Comparison of ENCODE assay signal across 11 cellular contexts in the genomic region with DNA sequence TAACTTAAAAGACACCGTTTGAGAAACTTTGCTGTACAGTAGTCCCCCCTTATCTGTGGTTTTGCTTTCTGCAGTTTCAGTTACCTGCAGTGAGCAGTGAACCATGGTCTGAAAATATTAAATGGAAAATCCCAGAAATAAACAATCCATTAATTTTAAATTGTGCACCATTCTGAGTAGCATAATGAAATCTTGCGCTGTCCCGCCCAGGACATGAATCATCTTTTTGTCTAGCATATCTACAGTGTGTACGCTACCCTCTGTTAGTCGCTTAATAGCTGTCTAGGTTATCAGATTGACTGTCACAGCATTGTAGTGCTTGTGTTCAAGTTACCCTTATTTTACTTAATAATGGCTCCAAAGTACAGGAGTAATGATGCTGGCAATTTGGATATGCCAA. TPM values are rescaled to one million over a fixed set of nuclear protein-coding genes. Genes with fewer than 3 reads are reported as not detected.
DNase-seq lines count a peak whose midpoint lies in the region; ATAC-seq, FAIRE-seq and TF ChIP-seq lines count a peak whose summit lies in the region.
"Had no signal": no experiment of that assay in that cellular context is flagged by ENCODE, and none has a peak within 500 bp of the region (broad histone marks: within the 10 kb centered on the region; RNA-seq: fewer than 3 reads in every experiment).

No MANE protein-coding gene starts in this region.

- no peaks in the 10 kb centered on the region for H3K27me3 ChIP-seq in A673 (replicated peaks; ENCODE audit: insufficient read depth, low read depth, low read length, poor library complexity)
- H3K27me3 ChIP-seq: dorsolateral prefrontal cortex had no signal

- BruUV-seq in A673 (replicated peaks; lab: Mats Ljungman, UMichigan): no TSS peak

- CTCF ChIA-PET in A673 (lab: Charles Lee): no interaction called here
- CTCF ChIA-PET in activated CD8-positive, alpha-beta T cell treated with anti-CD3 and anti-CD28 coated beads, Interleukin-2, amount 10 ng/mL, durations not matched to agents 7 days and 5 days (lab: Charles Lee): interaction anchor here (2.1 to 9.0 kb wide), 2 partner anchors 7 to 36 kb away, joined by 5 to 97 read pairs; no protein-coding TSS in a partner anchor

- no peaks in the 10 kb centered on the region for H3K27me3 Mint-ChIP-seq in activated CD8-positive, alpha-beta T cell treated with anti-CD3 and anti-CD28 coated beads, Interleukin-2, amount 10 ng/mL, durations not matched to agents 7 days and 5 days (ENCODE audit: low read depth)

- peak; percentile 79 for FAIRE-seq in GM19239 (lab: Jason Lieb, UNC)
- FAIRE-seq: RCC 7860 had no signal

- peak overlapping the region; percentile 79 for H3K27ac Mint-ChIP-seq in activated CD8-positive, alpha-beta T cell treated with anti-CD3 and anti-CD28 coated beads, Interleukin-2, amount 10 ng/mL, durations not matched to agents 7 days and 5 days

- H3K4me1 Mint-ChIP-seq in activated CD8-positive, alpha-beta T cell treated with anti-CD3 and anti-CD28 coated beads, Interleukin-2, amount 10 ng/mL, durations not matched to agents 7 days and 5 days (ENCODE audit: low read depth): peaks cover 84% of the 10 kb centered on the region

- no peak for TF ChIP-seq CTCF in A673 (conservative IDR thresholded peaks at IDR 0.05; ENCODE audit: low read depth, low read length)

- H3K4me1 ChIP-seq in A673 (ENCODE audit: insufficient read depth, low read length, poor library complexity, severe bottlenecking): peaks cover 42% of the 10 kb centered on the region

- DNase-seq in A673 (ENCODE audit: low spot score) (peak; percentile 8), GM19239 (ENCODE audit: insufficient read length, low spot score) (no peak), kidney tubule cell (ENCODE audit: low spot score) (peak; percentile 17), posterior vena cava (ENCODE audit: low spot score) (no peak), NCI-H2196 treated with DMSO at 0.1 percent for 48 hours (lab: John Stamatoyannopoulos, UW; ENCODE audit: unreplicated experiment) (no peak), putamen (ENCODE audit: low spot score) (no peak), NCI-H2081 (lab: John Stamatoyannopoulos, UW) (no peak)
- peak; percentile 21 for DNase-seq in activated CD8-positive, alpha-beta T cell treated with anti-CD3 and anti-CD28 coated beads, Interleukin-2, amount 10 ng/mL, durations not matched to agents 7 days and 5 days
- DNase-seq: dorsolateral prefrontal cortex, NCI-H1048 had no signal

- no peaks in the 10 kb centered on the region for H3K9me3 ChIP-seq in A673 (ENCODE audit: low read depth, low read length, poor library complexity, severe bottlenecking)

- H3K4me3 ChIP-seq in A673 (ENCODE audit: low read depth, low read length, poor library complexity, severe bottlenecking): no peak overlapping the region
- H3K4me3 ChIP-seq: dorsolateral prefrontal cortex had no signal

- POLR2A ChIA-PET in A673 (lab: Charles Lee; ENCODE audit: low non-redundant PET): no interaction called here
- POLR2A ChIA-PET in activated CD8-positive, alpha-beta T cell treated with anti-CD3 and anti-CD28 coated beads, Interleukin-2, amount 10 ng/mL, durations not matched to agents 7 days and 5 days (lab: Charles Lee): no interaction called here

- peaks cover 99% of the 10 kb centered on the region for H3K36me3 Mint-ChIP-seq in activated CD8-positive, alpha-beta T cell treated with anti-CD3 and anti-CD28 coated beads, Interleukin-2, amount 10 ng/mL, durations not matched to agents 7 days and 5 days (ENCODE audit: low read depth)

- peak overlapping the region; percentile 62 for H3K4me3 Mint-ChIP-seq in activated CD8-positive, alpha-beta T cell treated with anti-CD3 and anti-CD28 coated beads, Interleukin-2, amount 10 ng/mL, durations not matched to agents 7 days and 5 days

- no peaks in the 10 kb centered on the region for H3K9me3 Mint-ChIP-seq in activated CD8-positive, alpha-beta T cell treated with anti-CD3 and anti-CD28 coated beads, Interleukin-2, amount 10 ng/mL, durations not matched to agents 7 days and 5 days (ENCODE audit: insufficient read depth)

- peaks cover 27% of the 10 kb centered on the region for H3K36me3 ChIP-seq in A673 (ENCODE audit: insufficient read depth, low read length, poor library complexity, severe bottlenecking)

- intact Hi-C loops in A673 (cut with micrococcal nuclease; ENCODE audit: unreplicated experiment): no loop called here
- intact Hi-C loops in posterior vena cava (cut with DNase I): no loop called here

- peak; percentile 35 for ATAC-seq in activated CD8-positive, alpha-beta T cell treated with anti-CD3 and anti-CD28 coated beads, Interleukin-2, amount 10 ng/mL, durations not matched to agents 7 days and 5 days

- peak overlapping the region; percentile 18 for H3K27ac ChIP-seq in A673 (ENCODE audit: low read depth, low read length, poor library complexity, severe bottlenecking)

RNA-seq across cellular contexts. Expression of a gene that starts 6.1 kb away (rescaled TPM):
- total RNA-seq in A673 (2021) (241 and 291 TPM in 2 replicates), posterior vena cava (100 to 1,000 TPM; 258 to 291 TPM)
- total RNA-seq in activated CD8-positive, alpha-beta T cell treated with anti-CD3 and anti-CD28 coated beads, Interleukin-2, amount 10 ng/mL, durations not matched to agents 7 days and 5 days: 100 to 1,000 TPM; 821 to 844 TPM

RNA-seq across cellular contexts. Expression of a gene that starts 37.8 kb away (rescaled TPM):
- total RNA-seq in A673 (2021) (0.30 and 0.46 TPM in 2 replicates), posterior vena cava (1 to 10 TPM; 1.2 to 4.2 TPM)
- total RNA-seq in activated CD8-positive, alpha-beta T cell treated with anti-CD3 and anti-CD28 coated beads, Interleukin-2, amount 10 ng/mL, durations not matched to agents 7 days and 5 days: under 1 TPM; 0.97 TPM

RNA-seq across cellular contexts. Expression of a gene that starts 46.9 kb away (rescaled TPM):
- total RNA-seq in A673 (2021): 74.7 and 78.8 TPM in 2 replicates
- total RNA-seq in activated CD8-positive, alpha-beta T cell treated with anti-CD3 and anti-CD28 coated beads, Interleukin-2, amount 10 ng/mL, durations not matched to agents 7 days and 5 days: 10 to 100 TPM; 52.6 to 56.2 TPM
- 10 to 100 TPM; 43.3 to 45.0 TPM for total RNA-seq in posterior vena cava

RNA-seq across cellular contexts. Expression of a gene that starts 47.3 kb away (rescaled TPM):
- total RNA-seq in A673 (2021): 36.7 and 44.9 TPM in 2 replicates
- total RNA-seq in activated CD8-positive, alpha-beta T cell treated with anti-CD3 and anti-CD28 coated beads, Interleukin-2, amount 10 ng/mL, durations not matched to agents 7 days and 5 days: 10 to 100 TPM; 36.7 to 37.6 TPM
- 10 to 100 TPM; 29.8 to 45.3 TPM for total RNA-seq in posterior vena cava

RNA-seq across cellular contexts. Expression of a gene that starts 56.3 kb away (rescaled TPM):
- total RNA-seq in A673 (2021) (not detected in 2 replicates), posterior vena cava (1 to 10 TPM; 1.1 to 2.5 TPM)
- under 1 TPM; 0.53 to 0.55 TPM for total RNA-seq in activated CD8-positive, alpha-beta T cell treated with anti-CD3 and anti-CD28 coated beads, Interleukin-2, amount 10 ng/mL, durations not matched to agents 7 days and 5 days

Comparison
In these comparisons a context has a peak if more than half of its experiments do, and no peak if none do; other contexts are left out.
1. DNase-seq: peak in A673 (single experiment), activated CD8-positive, alpha-beta T cell treated with anti-CD3 and anti-CD28 coated beads, Interleukin-2, amount 10 ng/mL, durations not matched to agents 7 days and 5 days (single experiment) and kidney tubule cell (single experiment); none in GM19239 (single experiment), posterior vena cava (single experiment), NCI-H2196 treated with DMSO at 0.1 percent for 48 hours (single experiment), putamen (single experiment) and NCI-H2081 (0 of 2).